Comparison of ENCODE assay signal across 21 cellular contexts in genomic region chr2:172586255-172586891, GRCh38. TPM values are rescaled to one million over a fixed set of nuclear protein-coding genes. Genes with fewer than 3 reads are reported as not detected.
A peak's percentile ranks its signal among the peaks of the same experiment; 100 is the strongest.
DNase-seq lines count a peak whose midpoint lies in the region; ATAC-seq and TF ChIP-seq lines count a peak whose summit lies in the region.
"Had no signal": no experiment of that assay in that cellular context is flagged by ENCODE, and none has a peak within 500 bp of the region (broad histone marks: within the 10 kb centered on the region; RNA-seq: fewer than 3 reads in every experiment).

No MANE protein-coding gene starts in this region.

- H3K27me3 ChIP-seq in CD4-positive, CD25-positive, alpha-beta regulatory T cell (ENCODE audit: control insufficient read depth, insufficient read depth, low read length): no peaks in the 10 kb centered on the region
- H3K27me3 ChIP-seq in CD4-positive, alpha-beta T cell (ENCODE audit: control insufficient read depth, insufficient read depth, low read length): no peaks in the 10 kb centered on the region
- H3K27me3 ChIP-seq: thyroid gland had no signal

- CTCF ChIA-PET in CD4-positive, alpha-beta T cell (lab: Charles Lee): no interaction called here

- peaks cover 77% of the 10 kb centered on the region for H3K36me3 Mint-ChIP-seq in CD4-positive, CD25-positive, alpha-beta regulatory T cell
- peaks cover 95% of the 10 kb centered on the region for H3K36me3 Mint-ChIP-seq in CD4-positive, alpha-beta T cell (ENCODE audit: low read depth)
- H3K36me3 Mint-ChIP-seq in activated T-helper 1 cell treated with anti-CD3 and anti-CD28 coated beads, Interleukin-12 subunit alpha, Interleukin-12 subunit beta, Interleukin-2, Interleukin-4 antibody, amounts not matched to agents 30 ng/mL and 10 ng/mL and 1 ng/mL, durations not matched to agents 14 hours and 24 hours and 36 hours (ENCODE audit: low read depth): peaks cover 56% of the 10 kb centered on the region
- peaks cover 66% of the 10 kb centered on the region for H3K36me3 Mint-ChIP-seq in endothelial cell (ENCODE audit: low read depth, unreplicated experiment)

- DNase-seq in CD4-positive, CD25-positive, alpha-beta regulatory T cell: peak in 2 of 3 donors; percentile 9 to 47
- DNase-seq in CD4-positive, alpha-beta T cell: no peak
- no peak for DNase-seq in activated T-helper 1 cell treated with anti-CD3 and anti-CD28 coated beads, Interleukin-12 subunit alpha, Interleukin-12 subunit beta, Interleukin-2, Interleukin-4 antibody, amounts not matched to agents 30 ng/mL and 10 ng/mL and 1 ng/mL, durations not matched to agents 14 hours and 24 hours and 36 hours (ENCODE audit: low spot score)
- DNase-seq in endothelial cell (ENCODE audit: low spot score) (no peak), GM19240 (ENCODE audit: insufficient read length, low spot score) (no peak)
- DNase-seq: DMS53; kidney glomerular epithelial cell; NCI-H1694 treated with DMSO at 0.1 percent for 48 hours; NCI-H69; occipital lobe; OCI-M1; stimulated activated CD4-positive, alpha-beta T cell treated with anti-CD3 and anti-CD28 coated beads, Interleukin-2, amount 100 ng/mL, for 24 hours; stimulated activated naive B cell treated with anti-CD40 and anti-IgM and Interleukin-4, amounts not matched to agents 10 μg/mL and 1 μg/mL and 100 μg/mL, for 72 hours; thyroid gland had no signal

- H3K36me3 ChIP-seq in CD4-positive, CD25-positive, alpha-beta regulatory T cell (ENCODE audit: control insufficient read depth, insufficient read depth, low read length): peaks cover 71% of the 10 kb centered on the region
- H3K36me3 ChIP-seq: thyroid gland had no signal

- intact Hi-C loops in CD4-positive, alpha-beta T cell (cut with DNase I, micrococcal nuclease): no loop called here
- intact Hi-C loops in activated T-helper 1 cell treated with anti-CD3 and anti-CD28 coated beads, Interleukin-12 subunit alpha, Interleukin-12 subunit beta, Interleukin-2, Interleukin-4 antibody, amounts not matched to agents 30 ng/mL and 10 ng/mL and 1 ng/mL, durations not matched to agents 14 hours and 24 hours and 36 hours (cut with micrococcal nuclease): loop anchor here (1.0 kb wide), 1 partner anchor 31 kb away; no protein-coding TSS in a partner anchor

- peaks cover 34 to 67% (median 43%) of the 10 kb centered on the region in 4 donors for H3K4me1 Mint-ChIP-seq in CD4-positive, CD25-positive, alpha-beta regulatory T cell
- H3K4me1 Mint-ChIP-seq in CD4-positive, alpha-beta T cell (ENCODE audit: low read depth): peaks cover 56% of the 10 kb centered on the region
- H3K4me1 Mint-ChIP-seq in activated T-helper 1 cell treated with anti-CD3 and anti-CD28 coated beads, Interleukin-12 subunit alpha, Interleukin-12 subunit beta, Interleukin-2, Interleukin-4 antibody, amounts not matched to agents 30 ng/mL and 10 ng/mL and 1 ng/mL, durations not matched to agents 14 hours and 24 hours and 36 hours (ENCODE audit: low read depth): peaks cover 43% of the 10 kb centered on the region
- peaks cover 4% of the 10 kb centered on the region for H3K4me1 Mint-ChIP-seq in endothelial cell (ENCODE audit: unreplicated experiment)

- H3K27ac ChIP-seq in CD4-positive, CD25-positive, alpha-beta regulatory T cell (ENCODE audit: insufficient read depth, low read length, poor library complexity, severe bottlenecking): no peak overlapping the region
- H3K27ac ChIP-seq in CD4-positive, alpha-beta T cell (ENCODE audit: low read depth, low read length): no peak overlapping the region
- H3K27ac ChIP-seq: skin epidermis, thyroid gland had no signal

- H3K27me3 Mint-ChIP-seq in CD4-positive, CD25-positive, alpha-beta regulatory T cell: no peaks in the 10 kb centered on the region
- H3K27me3 Mint-ChIP-seq in CD4-positive, alpha-beta T cell: no peaks in the 10 kb centered on the region
- no peaks in the 10 kb centered on the region for H3K27me3 Mint-ChIP-seq in activated T-helper 1 cell treated with anti-CD3 and anti-CD28 coated beads, Interleukin-12 subunit alpha, Interleukin-12 subunit beta, Interleukin-2, Interleukin-4 antibody, amounts not matched to agents 30 ng/mL and 10 ng/mL and 1 ng/mL, durations not matched to agents 14 hours and 24 hours and 36 hours (ENCODE audit: insufficient read depth)
- H3K27me3 Mint-ChIP-seq in endothelial cell (ENCODE audit: unreplicated experiment): peaks cover 5% of the 10 kb centered on the region
- H3K27me3 Mint-ChIP-seq: dendritic cell treated with granulocyte-macrophage colony-stimulating factor and Interleukin-4, amounts not matched to agents 40 ng/mL and 50 ng/mL, for 4 days; stimulated activated naive B cell treated with anti-CD40 and anti-IgM and Interleukin-4, amounts not matched to agents 10 μg/mL and 1 μg/mL and 100 μg/mL, for 72 hours had no signal

- no peak overlapping the region for H3K4me3 ChIP-seq in CD4-positive, CD25-positive, alpha-beta regulatory T cell (ENCODE audit: low read depth, low read length)
- H3K4me3 ChIP-seq: HAP-1, K562, skin epidermis, thyroid gland had no signal

- ATAC-seq in CD4-positive, CD25-positive, alpha-beta regulatory T cell (ENCODE audit: low read depth in 2 of 2): no peak
- ATAC-seq in CD4-positive, alpha-beta T cell (ENCODE audit: poor library complexity): no peak
- ATAC-seq in HG03520 (IDR thresholded peaks at IDR 0.05; ENCODE audit: unreplicated experiment) (no peak), HG02759 (IDR thresholded peaks at IDR 0.05; ENCODE audit: unreplicated experiment) (no peak)
- ATAC-seq: K562; Right ventricle myocardium inferior; stimulated activated naive B cell treated with anti-CD40 and anti-IgM and Interleukin-4, amounts not matched to agents 10 μg/mL and 1 μg/mL and 100 μg/mL, for 72 hours had no signal

- POLR2A ChIA-PET in CD4-positive, alpha-beta T cell (lab: Charles Lee): no interaction called here

- H3K9me3 ChIP-seq in CD4-positive, CD25-positive, alpha-beta regulatory T cell (ENCODE audit: control insufficient read depth in 2 of 2, low read length in 2 of 2): no peaks in the 10 kb centered on the region
- no peaks in the 10 kb centered on the region for H3K9me3 ChIP-seq in CD4-positive, alpha-beta T cell (ENCODE audit: control insufficient read depth, low read length)
- H3K9me3 ChIP-seq: HAP-1, thyroid gland had no signal

- peaks cover 0 to 2% (median 0%) of the 10 kb centered on the region in 7 donors for H3K9me3 Mint-ChIP-seq in CD4-positive, CD25-positive, alpha-beta regulatory T cell
- no peaks in the 10 kb centered on the region for H3K9me3 Mint-ChIP-seq in CD4-positive, alpha-beta T cell
- H3K9me3 Mint-ChIP-seq in activated T-helper 1 cell treated with anti-CD3 and anti-CD28 coated beads, Interleukin-12 subunit alpha, Interleukin-12 subunit beta, Interleukin-2, Interleukin-4 antibody, amounts not matched to agents 30 ng/mL and 10 ng/mL and 1 ng/mL, durations not matched to agents 14 hours and 24 hours and 36 hours: no peaks in the 10 kb centered on the region
- H3K9me3 Mint-ChIP-seq in endothelial cell (ENCODE audit: unreplicated experiment): peaks cover 8% of the 10 kb centered on the region

- H3K27ac Mint-ChIP-seq in CD4-positive, CD25-positive, alpha-beta regulatory T cell: peak overlapping the region in 1 of 3 donors; percentile 17
- peak overlapping the region; percentile 42 for H3K27ac Mint-ChIP-seq in CD4-positive, alpha-beta T cell
- H3K27ac Mint-ChIP-seq in activated T-helper 1 cell treated with anti-CD3 and anti-CD28 coated beads, Interleukin-12 subunit alpha, Interleukin-12 subunit beta, Interleukin-2, Interleukin-4 antibody, amounts not matched to agents 30 ng/mL and 10 ng/mL and 1 ng/mL, durations not matched to agents 14 hours and 24 hours and 36 hours: peak overlapping the region; percentile 57
- no peak overlapping the region for H3K27ac Mint-ChIP-seq in endothelial cell (ENCODE audit: unreplicated experiment)
- H3K27ac Mint-ChIP-seq: dendritic cell treated with granulocyte-macrophage colony-stimulating factor and Interleukin-4, amounts not matched to agents 40 ng/mL and 50 ng/mL, for 4 days; stimulated activated naive B cell treated with anti-CD40 and anti-IgM and Interleukin-4, amounts not matched to agents 10 μg/mL and 1 μg/mL and 100 μg/mL, for 72 hours had no signal

- no peak for TF ChIP-seq CTCF in CD4-positive, alpha-beta T cell (IDR thresholded peaks at IDR 0.05)
- no peak for TF ChIP-seq CTCF in endothelial cell (IDR thresholded peaks at IDR 0.05; ENCODE audit: unreplicated experiment)

- H3K4me1 ChIP-seq in CD4-positive, CD25-positive, alpha-beta regulatory T cell (ENCODE audit: control insufficient read depth, insufficient read depth, low read length, poor library complexity, severe bottlenecking): peaks cover 15% of the 10 kb centered on the region
- H3K4me1 ChIP-seq: HAP-1, thyroid gland had no signal

- H3K4me3 Mint-ChIP-seq in CD4-positive, CD25-positive, alpha-beta regulatory T cell: peak overlapping the region in 2 of 4 donors; percentile 30 to 54
- no peak overlapping the region for H3K4me3 Mint-ChIP-seq in CD4-positive, alpha-beta T cell
- H3K4me3 Mint-ChIP-seq in activated T-helper 1 cell treated with anti-CD3 and anti-CD28 coated beads, Interleukin-12 subunit alpha, Interleukin-12 subunit beta, Interleukin-2, Interleukin-4 antibody, amounts not matched to agents 30 ng/mL and 10 ng/mL and 1 ng/mL, durations not matched to agents 14 hours and 24 hours and 36 hours: no peak overlapping the region
- peak overlapping the region; percentile 71 for H3K4me3 Mint-ChIP-seq in endothelial cell (ENCODE audit: unreplicated experiment)
- H3K4me3 Mint-ChIP-seq: dendritic cell treated with granulocyte-macrophage colony-stimulating factor and Interleukin-4, amounts not matched to agents 40 ng/mL and 50 ng/mL, for 4 days; stimulated activated naive B cell treated with anti-CD40 and anti-IgM and Interleukin-4, amounts not matched to agents 10 μg/mL and 1 μg/mL and 100 μg/mL, for 72 hours had no signal

RNA-seq across cellular contexts. Expression of gene PDK1, which starts 30.5 kb away (rescaled TPM):
- 53.0 TPM for total RNA-seq in CD4-positive, CD25-positive, alpha-beta regulatory T cell
- 10 to 100 TPM; 41.0 to 58.5 (median 54.7) TPM for polyA plus RNA-seq in CD4-positive, CD25-positive, alpha-beta regulatory T cell
- 10 to 100 TPM; 30.0 to 31.1 TPM for total RNA-seq in CD4-positive, alpha-beta T cell
- 27.6 and 35.8 TPM in 2 replicates for total RNA-seq in activated T-helper 1 cell treated with anti-CD3 and anti-CD28 coated beads, Interleukin-12 subunit alpha, Interleukin-12 subunit beta, Interleukin-2, Interleukin-4 antibody, amounts not matched to agents 30 ng/mL and 10 ng/mL and 1 ng/mL, durations not matched to agents 14 hours and 24 hours and 36 hours
- total RNA-seq in endothelial cell (ENCODE audit: unreplicated experiment): 16.4 TPM

Comparison
In these comparisons a context has a peak if more than half of its experiments do, and no peak if none do; other contexts are left out.
1. DNase-seq: peak in CD4-positive, CD25-positive, alpha-beta regulatory T cell (2 of 3); none in CD4-positive, alpha-beta T cell (0 of 10), activated T-helper 1 cell treated with anti-CD3 and anti-CD28 coated beads, Interleukin-12 subunit alpha, Interleukin-12 subunit beta, Interleukin-2, Interleukin-4 antibody, amounts not matched to agents 30 ng/mL and 10 ng/mL and 1 ng/mL, durations not matched to agents 14 hours and 24 hours and 36 hours (single experiment), endothelial cell (single experiment) and GM19240 (single experiment).